8 cellular contexts compared by ENCODE assay signal in genomic region chr2:223570784-223571183, GRCh38. TPM values are rescaled to one million over a fixed set of nuclear protein-coding genes. Genes with fewer than 3 reads are reported as not detected.
"Had no signal": no experiment of that assay in that cellular context is flagged by ENCODE, and none has a peak within 500 bp of the region (broad histone marks: within the 10 kb centered on the region; RNA-seq: fewer than 3 reads in every experiment).

No MANE protein-coding gene starts in this region.

- ATAC-seq: GM12878 had no signal

- H3K4me3 ChIP-seq: GM12878 had no signal

- DNase-seq: GDM1, GF-D8 had no signal

- FAIRE-seq: G401.6, GM12878, GM12891, GM12892, GM18507, GM19239 had no signal

RNA-seq across cellular contexts. Expression of gene SCG2, which starts 31.4 kb away (rescaled TPM):
- total RNA-seq: GM12878 had no signal
